ENCODE assay signal across 9 cellular contexts in genomic region chr5:13478831-13479465, GRCh38.
DNase-seq lines count a peak whose midpoint lies in the region; ATAC-seq and TF ChIP-seq lines count a peak whose summit lies in the region.
"Had no signal": no experiment of that assay in that cellular context is flagged by ENCODE, and none has a peak within 500 bp of the region (broad histone marks: within the 10 kb centered on the region; RNA-seq: fewer than 3 reads in every experiment).

No MANE protein-coding gene starts in this region.

- peak; percentile 51 for TF ChIP-seq CTCF in choroid plexus epithelial cell (conservative IDR thresholded peaks at IDR 0.05; ENCODE audit: low read depth, low read length)

- peak; percentile 76 for ATAC-seq in HG03159 (IDR thresholded peaks at IDR 0.05; ENCODE audit: unreplicated experiment)
- no peak for ATAC-seq in HG02852 (IDR thresholded peaks at IDR 0.05; ENCODE audit: unreplicated experiment)
- no peak for ATAC-seq in HG02623 (IDR thresholded peaks at IDR 0.05; ENCODE audit: unreplicated experiment)
- ATAC-seq in HG02763 (IDR thresholded peaks at IDR 0.05; ENCODE audit: unreplicated experiment): no peak
- ATAC-seq: mucosa of descending colon had no signal

- peak; percentile 56 for DNase-seq in DMS53 treated with DMSO at 0.1 percent for 48 hours (lab: John Stamatoyannopoulos, UW; ENCODE audit: unreplicated experiment)
- peak; percentile 60 for DNase-seq in NCI-H82 (lab: John Stamatoyannopoulos, UW)
- peak; percentile 45 for DNase-seq in choroid plexus epithelial cell (ENCODE audit: low read depth)
- peak; percentile 57 for DNase-seq in midbrain (lab: John Stamatoyannopoulos, UW)

- no peak overlapping the region for H3K4me3 ChIP-seq in choroid plexus epithelial cell (ENCODE audit: low read depth, low read length)
- H3K4me3 ChIP-seq: mucosa of descending colon had no signal
